In the genomic region with DNA sequence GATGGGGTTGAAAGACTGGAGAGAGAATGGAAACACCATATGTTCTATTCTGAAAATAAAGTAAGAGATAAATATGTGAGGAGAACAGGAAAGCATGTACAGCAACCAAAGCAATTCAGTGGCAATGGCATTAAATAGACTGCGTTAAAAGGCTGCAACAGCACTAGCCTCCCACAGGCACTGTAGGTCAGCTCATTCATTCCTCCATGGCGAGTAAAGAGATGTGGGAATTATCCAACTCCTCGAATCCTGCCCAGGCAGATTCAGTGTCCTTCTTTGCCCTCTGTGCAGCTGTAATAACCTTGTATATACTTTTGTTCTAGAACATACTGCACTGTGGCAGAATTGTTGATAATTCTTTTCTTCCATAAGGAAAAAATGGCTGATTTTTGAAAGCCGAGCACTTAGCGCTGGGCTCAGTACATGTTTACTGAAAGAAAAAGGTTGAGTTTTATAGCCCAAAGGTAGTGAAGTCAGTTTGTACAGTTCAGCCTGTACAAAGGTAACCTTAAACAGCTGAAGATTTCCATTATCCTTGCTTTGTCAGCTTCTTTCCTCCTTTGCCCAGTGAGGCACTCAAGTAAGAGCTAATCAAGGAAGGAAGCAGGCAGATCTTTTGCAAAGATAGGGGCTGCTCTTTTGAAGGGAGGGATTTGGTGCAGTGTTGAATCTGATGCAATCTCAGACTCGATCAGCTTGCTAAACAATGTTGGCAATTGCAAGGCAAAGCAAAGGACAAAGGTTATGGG, we compare ENCODE assay signal across 1 cellular context.
TF ChIP-seq lines count a peak whose summit lies in the region.

No MANE protein-coding gene starts in this region.

TF ChIP-seq in HepG2, 621 proteins besides CTCF, POLR2A, EP300 and RAD21 (continued from another document and continues in another):
- TF ChIP-seq, protein P1, sequence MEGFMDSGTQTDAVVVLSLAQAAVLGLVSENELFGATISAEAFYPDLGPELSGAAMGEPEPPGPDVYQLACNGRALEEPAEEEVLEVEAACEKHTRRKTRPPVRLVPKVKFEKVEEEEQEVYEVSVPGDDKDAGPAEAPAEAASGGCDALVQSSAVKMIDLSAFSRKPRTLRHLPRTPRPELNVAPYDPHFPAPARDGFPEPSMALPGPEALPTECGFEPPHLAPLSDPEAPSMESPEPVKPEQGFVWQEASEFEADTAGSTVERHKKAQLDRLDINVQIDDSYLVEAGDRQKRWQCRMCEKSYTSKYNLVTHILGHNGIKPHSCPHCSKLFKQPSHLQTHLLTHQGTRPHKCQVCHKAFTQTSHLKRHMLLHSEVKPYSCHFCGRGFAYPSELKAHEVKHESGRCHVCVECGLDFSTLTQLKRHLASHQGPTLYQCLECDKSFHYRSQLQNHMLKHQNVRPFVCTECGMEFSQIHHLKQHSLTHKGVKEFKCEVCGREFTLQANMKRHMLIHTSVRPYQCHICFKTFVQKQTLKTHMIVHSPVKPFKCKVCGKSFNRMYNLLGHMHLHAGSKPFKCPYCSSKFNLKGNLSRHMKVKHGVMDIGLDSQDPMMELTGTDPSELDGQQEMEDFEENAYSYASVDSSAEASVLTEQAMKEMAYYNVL (CRISPR knock-in tag; IDR thresholded peaks at IDR 0.05; ENCODE audit: borderline replicate concordance) = peak; percentile 91
- TF ChIP-seq ZSCAN22 (CRISPR knock-in tag; IDR thresholded peaks at IDR 0.05) (no peak), MED1 (CRISPR knock-in tag; IDR thresholded peaks at IDR 0.05) (peak; percentile 79), SOX13 (IDR thresholded peaks at IDR 0.05) (0 out of 2 replicates have a peak, but pooled peaks have one; percentile 40), SOX13 (CRISPR knock-in tag; conservative IDR thresholded peaks at IDR 0.05 in 1 of 2, IDR thresholded peaks at IDR 0.05 in 1 of 2) (peak in 1 of 2 experiments; percentile 96; a peak in 2 of 4 replicates), MTA1 (CRISPR knock-in tag; IDR thresholded peaks at IDR 0.05; ENCODE audit: borderline replicate concordance) (no peak), ZNF780A (CRISPR knock-in tag; IDR thresholded peaks at IDR 0.05) (no peak), ZSCAN30 (CRISPR knock-in tag; IDR thresholded peaks at IDR 0.05) (no peak), TAF15 (IDR thresholded peaks at IDR 0.05; ENCODE audit: low read depth, low read length, poor library complexity, severe bottlenecking) (no peak), ZNF850 (CRISPR knock-in tag; conservative IDR thresholded peaks at IDR 0.05) (no peak), ZNF546 (CRISPR knock-in tag; conservative IDR thresholded peaks at IDR 0.05) (no peak), PAWR (CRISPR knock-in tag; IDR thresholded peaks at IDR 0.05; ENCODE audit: borderline replicate concordance) (no peak), ZEB1 (IDR thresholded peaks at IDR 0.05; ENCODE audit: insufficient replicate concordance, low read depth) (no peak), SIX1 (CRISPR knock-in tag; IDR thresholded peaks at IDR 0.05; ENCODE audit: borderline replicate concordance) (peak; percentile 31; the same call in 1 of the 2 replicates), SRY (CRISPR knock-in tag; IDR thresholded peaks at IDR 0.05) (no peak), FOXA3 (CRISPR knock-in tag; IDR thresholded peaks at IDR 0.05) (peak; percentile 91), MNT (IDR thresholded peaks at IDR 0.05) (no peak), IKZF4 (CRISPR knock-in tag; IDR thresholded peaks at IDR 0.05; ENCODE audit: borderline replicate concordance, low read depth, not compliant biosample characterization) (no peak), E2F2 (CRISPR knock-in tag; IDR thresholded peaks at IDR 0.05; ENCODE audit: borderline replicate concordance) (no peak), HMG20A (CRISPR knock-in tag; IDR thresholded peaks at IDR 0.05; ENCODE audit: borderline replicate concordance) (peak; percentile 79; the same call in 1 of the 2 replicates), PHF8 (CRISPR knock-in tag; IDR thresholded peaks at IDR 0.05) (no peak), ZNF784 (CRISPR knock-in tag; IDR thresholded peaks at IDR 0.05; ENCODE audit: borderline replicate concordance) (no peak), POGZ (CRISPR knock-in tag; IDR thresholded peaks at IDR 0.05) (peak; percentile 80), ZNF207 (IDR thresholded peaks at IDR 0.05; ENCODE audit: borderline replicate concordance) (no peak), YEATS4 (CRISPR knock-in tag; IDR thresholded peaks at IDR 0.05; ENCODE audit: borderline replicate concordance) (peak; percentile 77), NR1H2 (CRISPR knock-in tag; IDR thresholded peaks at IDR 0.05; ENCODE audit: borderline replicate concordance, low read depth) (peak; percentile 61; the same call in 1 of the 2 replicates), HMGXB3 (CRISPR knock-in tag; IDR thresholded peaks at IDR 0.05; ENCODE audit: borderline replicate concordance) (peak; percentile 66; the same call in 1 of the 2 replicates), ARNT2 (CRISPR knock-in tag; IDR thresholded peaks at IDR 0.05; ENCODE audit: low read depth) (no peak), CBX5 (CRISPR knock-in tag; IDR thresholded peaks at IDR 0.05; ENCODE audit: borderline replicate concordance) (peak; percentile 90), ZFYVE20 (CRISPR knock-in tag; IDR thresholded peaks at IDR 0.05; ENCODE audit: borderline replicate concordance, low read depth) (no peak), SNAPC2 (CRISPR knock-in tag; IDR thresholded peaks at IDR 0.05) (no peak), ZNF512 (CRISPR knock-in tag; IDR thresholded peaks at IDR 0.05) (no peak), DNMT3B (CRISPR knock-in tag; conservative IDR thresholded peaks at IDR 0.05) (no peak), KMT2A (CRISPR knock-in tag; IDR thresholded peaks at IDR 0.05) (peak; percentile 79; the same call in 1 of the 2 replicates)
- TF ChIP-seq, protein P2, sequence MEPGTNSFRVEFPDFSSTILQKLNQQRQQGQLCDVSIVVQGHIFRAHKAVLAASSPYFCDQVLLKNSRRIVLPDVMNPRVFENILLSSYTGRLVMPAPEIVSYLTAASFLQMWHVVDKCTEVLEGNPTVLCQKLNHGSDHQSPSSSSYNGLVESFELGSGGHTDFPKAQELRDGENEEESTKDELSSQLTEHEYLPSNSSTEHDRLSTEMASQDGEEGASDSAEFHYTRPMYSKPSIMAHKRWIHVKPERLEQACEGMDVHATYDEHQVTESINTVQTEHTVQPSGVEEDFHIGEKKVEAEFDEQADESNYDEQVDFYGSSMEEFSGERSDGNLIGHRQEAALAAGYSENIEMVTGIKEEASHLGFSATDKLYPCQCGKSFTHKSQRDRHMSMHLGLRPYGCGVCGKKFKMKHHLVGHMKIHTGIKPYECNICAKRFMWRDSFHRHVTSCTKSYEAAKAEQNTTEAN (CRISPR knock-in tag; conservative IDR thresholded peaks at IDR 0.05) = no peak
- TF ChIP-seq, protein P3, sequence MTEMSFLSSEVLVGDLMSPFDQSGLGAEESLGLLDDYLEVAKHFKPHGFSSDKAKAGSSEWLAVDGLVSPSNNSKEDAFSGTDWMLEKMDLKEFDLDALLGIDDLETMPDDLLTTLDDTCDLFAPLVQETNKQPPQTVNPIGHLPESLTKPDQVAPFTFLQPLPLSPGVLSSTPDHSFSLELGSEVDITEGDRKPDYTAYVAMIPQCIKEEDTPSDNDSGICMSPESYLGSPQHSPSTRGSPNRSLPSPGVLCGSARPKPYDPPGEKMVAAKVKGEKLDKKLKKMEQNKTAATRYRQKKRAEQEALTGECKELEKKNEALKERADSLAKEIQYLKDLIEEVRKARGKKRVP (CRISPR knock-in tag; IDR thresholded peaks at IDR 0.05) = peak; percentile 90 to 100
- TF ChIP-seq, protein P4, sequence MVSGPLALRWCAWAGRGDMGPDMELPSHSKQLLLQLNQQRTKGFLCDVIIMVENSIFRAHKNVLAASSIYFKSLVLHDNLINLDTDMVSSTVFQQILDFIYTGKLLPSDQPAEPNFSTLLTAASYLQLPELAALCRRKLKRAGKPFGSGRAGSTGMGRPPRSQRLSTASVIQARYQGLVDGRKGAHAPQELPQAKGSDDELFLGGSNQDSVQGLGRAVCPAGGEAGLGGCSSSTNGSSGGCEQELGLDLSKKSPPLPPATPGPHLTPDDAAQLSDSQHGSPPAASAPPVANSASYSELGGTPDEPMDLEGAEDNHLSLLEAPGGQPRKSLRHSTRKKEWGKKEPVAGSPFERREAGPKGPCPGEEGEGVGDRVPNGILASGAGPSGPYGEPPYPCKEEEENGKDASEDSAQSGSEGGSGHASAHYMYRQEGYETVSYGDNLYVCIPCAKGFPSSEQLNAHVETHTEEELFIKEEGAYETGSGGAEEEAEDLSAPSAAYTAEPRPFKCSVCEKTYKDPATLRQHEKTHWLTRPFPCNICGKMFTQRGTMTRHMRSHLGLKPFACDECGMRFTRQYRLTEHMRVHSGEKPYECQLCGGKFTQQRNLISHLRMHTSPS (CRISPR knock-in tag; IDR thresholded peaks at IDR 0.05; ENCODE audit: low read depth) = peak; percentile 69; the same call in 1 of the 2 replicates
- TF ChIP-seq, protein P5, sequence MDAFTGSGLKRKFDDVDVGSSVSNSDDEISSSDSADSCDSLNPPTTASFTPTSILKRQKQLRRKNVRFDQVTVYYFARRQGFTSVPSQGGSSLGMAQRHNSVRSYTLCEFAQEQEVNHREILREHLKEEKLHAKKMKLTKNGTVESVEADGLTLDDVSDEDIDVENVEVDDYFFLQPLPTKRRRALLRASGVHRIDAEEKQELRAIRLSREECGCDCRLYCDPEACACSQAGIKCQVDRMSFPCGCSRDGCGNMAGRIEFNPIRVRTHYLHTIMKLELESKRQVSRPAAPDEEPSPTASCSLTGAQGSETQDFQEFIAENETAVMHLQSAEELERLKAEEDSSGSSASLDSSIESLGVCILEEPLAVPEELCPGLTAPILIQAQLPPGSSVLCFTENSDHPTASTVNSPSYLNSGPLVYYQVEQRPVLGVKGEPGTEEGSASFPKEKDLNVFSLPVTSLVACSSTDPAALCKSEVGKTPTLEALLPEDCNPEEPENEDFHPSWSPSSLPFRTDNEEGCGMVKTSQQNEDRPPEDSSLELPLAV (CRISPR knock-in tag; conservative IDR thresholded peaks at IDR 0.05; ENCODE audit: low read depth) = no peak
